In the genomic region with DNA sequence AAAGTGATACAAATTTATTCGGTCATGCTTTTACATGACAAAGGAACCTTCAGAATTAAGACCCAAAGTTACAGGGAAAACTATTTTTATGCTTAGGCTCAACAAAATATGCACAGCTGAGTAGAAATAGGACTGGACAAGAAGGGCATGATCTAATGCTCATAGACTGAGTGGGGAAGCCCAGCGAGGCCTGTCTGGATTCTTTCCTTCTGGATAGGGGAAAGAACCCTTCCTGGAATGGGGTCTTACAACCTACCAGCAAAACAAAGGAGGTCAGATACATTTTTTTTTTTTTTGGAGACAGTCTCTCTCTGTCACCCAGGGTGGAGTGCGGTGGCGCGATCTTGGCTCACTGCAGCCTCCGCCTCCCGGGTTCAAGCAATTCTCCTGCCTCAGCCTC, we compare ENCODE assay signal across 1 cellular context.
TF ChIP-seq lines count a peak whose summit lies in the region.

No MANE protein-coding gene starts in this region.

TF ChIP-seq in GM23338, 12 proteins besides CTCF, POLR2A, EP300 and RAD21:
- TF ChIP-seq POLR2AphosphoS5 (IDR thresholded peaks at IDR 0.05; ENCODE audit: low read depth) (no peak), NANOG (IDR thresholded peaks at IDR 0.05; ENCODE audit: borderline replicate concordance) (no peak), EZH2 (IDR thresholded peaks at IDR 0.05; ENCODE audit: low read depth, unreplicated experiment) (no peak), EZH2phosphoT487 (IDR thresholded peaks at IDR 0.05; ENCODE audit: unreplicated experiment) (no peak), ZNF331 (CRISPR knock-in tag; IDR thresholded peaks at IDR 0.05; ENCODE audit: low read depth) (no peak)
- TF ChIP-seq, protein P1, sequence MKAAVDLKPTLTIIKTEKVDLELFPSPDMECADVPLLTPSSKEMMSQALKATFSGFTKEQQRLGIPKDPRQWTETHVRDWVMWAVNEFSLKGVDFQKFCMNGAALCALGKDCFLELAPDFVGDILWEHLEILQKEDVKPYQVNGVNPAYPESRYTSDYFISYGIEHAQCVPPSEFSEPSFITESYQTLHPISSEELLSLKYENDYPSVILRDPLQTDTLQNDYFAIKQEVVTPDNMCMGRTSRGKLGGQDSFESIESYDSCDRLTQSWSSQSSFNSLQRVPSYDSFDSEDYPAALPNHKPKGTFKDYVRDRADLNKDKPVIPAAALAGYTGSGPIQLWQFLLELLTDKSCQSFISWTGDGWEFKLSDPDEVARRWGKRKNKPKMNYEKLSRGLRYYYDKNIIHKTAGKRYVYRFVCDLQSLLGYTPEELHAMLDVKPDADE (IDR thresholded peaks at IDR 0.05) = no peak
- TF ChIP-seq, protein P2, sequence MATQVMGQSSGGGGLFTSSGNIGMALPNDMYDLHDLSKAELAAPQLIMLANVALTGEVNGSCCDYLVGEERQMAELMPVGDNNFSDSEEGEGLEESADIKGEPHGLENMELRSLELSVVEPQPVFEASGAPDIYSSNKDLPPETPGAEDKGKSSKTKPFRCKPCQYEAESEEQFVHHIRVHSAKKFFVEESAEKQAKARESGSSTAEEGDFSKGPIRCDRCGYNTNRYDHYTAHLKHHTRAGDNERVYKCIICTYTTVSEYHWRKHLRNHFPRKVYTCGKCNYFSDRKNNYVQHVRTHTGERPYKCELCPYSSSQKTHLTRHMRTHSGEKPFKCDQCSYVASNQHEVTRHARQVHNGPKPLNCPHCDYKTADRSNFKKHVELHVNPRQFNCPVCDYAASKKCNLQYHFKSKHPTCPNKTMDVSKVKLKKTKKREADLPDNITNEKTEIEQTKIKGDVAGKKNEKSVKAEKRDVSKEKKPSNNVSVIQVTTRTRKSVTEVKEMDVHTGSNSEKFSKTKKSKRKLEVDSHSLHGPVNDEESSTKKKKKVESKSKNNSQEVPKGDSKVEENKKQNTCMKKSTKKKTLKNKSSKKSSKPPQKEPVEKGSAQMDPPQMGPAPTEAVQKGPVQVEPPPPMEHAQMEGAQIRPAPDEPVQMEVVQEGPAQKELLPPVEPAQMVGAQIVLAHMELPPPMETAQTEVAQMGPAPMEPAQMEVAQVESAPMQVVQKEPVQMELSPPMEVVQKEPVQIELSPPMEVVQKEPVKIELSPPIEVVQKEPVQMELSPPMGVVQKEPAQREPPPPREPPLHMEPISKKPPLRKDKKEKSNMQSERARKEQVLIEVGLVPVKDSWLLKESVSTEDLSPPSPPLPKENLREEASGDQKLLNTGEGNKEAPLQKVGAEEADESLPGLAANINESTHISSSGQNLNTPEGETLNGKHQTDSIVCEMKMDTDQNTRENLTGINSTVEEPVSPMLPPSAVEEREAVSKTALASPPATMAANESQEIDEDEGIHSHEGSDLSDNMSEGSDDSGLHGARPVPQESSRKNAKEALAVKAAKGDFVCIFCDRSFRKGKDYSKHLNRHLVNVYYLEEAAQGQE (IDR thresholded peaks at IDR 0.05; ENCODE audit: unreplicated experiment) = no peak
